In genomic region chr14:19878029-19878642, GRCh38 we compare ENCODE assay signal across 1 cellular context.
TF ChIP-seq lines count a peak whose summit lies in the region.

No MANE protein-coding gene starts in this region.

TF ChIP-seq in HepG2, 621 proteins besides CTCF, POLR2A, EP300 and RAD21:
- TF ChIP-seq YY1 (IDR thresholded peaks at IDR 0.05; ENCODE audit: insufficient read depth, insufficient replicate concordance, low read depth, low read length) (no peak), ARID3A (IDR thresholded peaks at IDR 0.05; ENCODE audit: low read depth, low read length) (peak; percentile 66; the same call in 1 of the 2 replicates), STAG1 (CRISPR knock-in tag; IDR thresholded peaks at IDR 0.05) (peak; percentile 36; the same call in 1 of the 2 replicates)
